ENCODE assay signal across 1 cellular context in the genomic region with DNA sequence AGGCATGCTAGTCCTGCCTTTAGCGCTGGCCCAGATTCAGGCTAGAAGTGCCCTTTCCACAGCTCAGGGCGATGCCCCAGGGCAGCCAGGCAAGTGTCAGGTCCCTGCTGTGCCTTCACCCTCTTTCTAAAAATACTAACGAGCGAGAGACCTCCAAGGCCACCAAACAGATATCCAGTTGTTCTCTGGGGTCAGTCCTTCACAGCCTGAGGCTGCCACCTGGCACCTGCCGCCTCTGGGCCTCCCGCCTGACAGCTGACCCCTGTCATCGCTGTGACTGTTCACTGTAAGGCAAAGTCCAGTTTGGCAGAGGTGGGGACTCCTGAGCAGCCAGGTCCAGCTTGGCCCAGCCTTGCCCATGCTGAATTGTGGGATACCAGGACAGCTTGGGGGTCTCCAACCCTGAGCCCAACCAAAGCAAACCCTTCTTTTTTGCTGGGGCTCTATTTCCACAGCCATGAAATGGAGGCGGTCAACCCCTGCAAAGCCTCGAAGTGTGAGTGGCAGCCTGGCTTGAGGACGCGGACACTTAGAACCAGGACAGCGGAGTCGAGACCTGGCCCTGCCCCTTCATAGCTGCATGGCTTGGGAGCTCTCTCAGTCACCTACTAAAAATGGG.
TF ChIP-seq lines count a peak whose summit lies in the region.

No MANE protein-coding gene starts in this region.

TF ChIP-seq in HepG2, 621 proteins besides CTCF, POLR2A, EP300 and RAD21 (continued from another document and continues in another):
- TF ChIP-seq RNF219 (CRISPR knock-in tag; IDR thresholded peaks at IDR 0.05) (no peak), ZNF609 (CRISPR knock-in tag; IDR thresholded peaks at IDR 0.05; ENCODE audit: borderline replicate concordance) (peak; percentile 89), ZNF878 (CRISPR knock-in tag; IDR thresholded peaks at IDR 0.05) (peak; percentile 70; the same call in 1 of the 2 replicates), ZNF749 (CRISPR knock-in tag; IDR thresholded peaks at IDR 0.05; ENCODE audit: borderline replicate concordance) (no peak), KLF11 (CRISPR knock-in tag; IDR thresholded peaks at IDR 0.05) (0 out of 2 replicates have a peak, but pooled peaks have one; percentile 59), PBX2 (CRISPR knock-in tag; IDR thresholded peaks at IDR 0.05) (no peak), PHF8 (CRISPR knock-in tag; IDR thresholded peaks at IDR 0.05) (peak; percentile 25; the same call in 1 of the 2 replicates), ETV5 (CRISPR knock-in tag; IDR thresholded peaks at IDR 0.05; ENCODE audit: borderline replicate concordance) (peak; percentile 58; the same call in 1 of the 2 replicates), KLF12 (CRISPR knock-in tag; IDR thresholded peaks at IDR 0.05; ENCODE audit: borderline replicate concordance) (no peak), PTBP1 (IDR thresholded peaks at IDR 0.05; ENCODE audit: low read depth, low read length, poor library complexity, severe bottlenecking) (no peak), FOXM1 (CRISPR knock-in tag; IDR thresholded peaks at IDR 0.05) (no peak), SKIL (CRISPR knock-in tag; IDR thresholded peaks at IDR 0.05; ENCODE audit: borderline replicate concordance) (peak; percentile 67; the same call in 1 of the 2 replicates), ZMAT5 (CRISPR knock-in tag; IDR thresholded peaks at IDR 0.05; ENCODE audit: borderline replicate concordance, low read depth) (no peak), MTA3 (CRISPR knock-in tag; IDR thresholded peaks at IDR 0.05) (no peak), ZNF432 (CRISPR knock-in tag; IDR thresholded peaks at IDR 0.05; ENCODE audit: borderline replicate concordance) (no peak), HOXA3 (CRISPR knock-in tag; IDR thresholded peaks at IDR 0.05) (peak; percentile 93), ZNF253 (CRISPR knock-in tag; IDR thresholded peaks at IDR 0.05; ENCODE audit: borderline replicate concordance) (no peak), ZKSCAN8 (CRISPR knock-in tag; IDR thresholded peaks at IDR 0.05; ENCODE audit: borderline replicate concordance) (peak; percentile 97), MXD4 (CRISPR knock-in tag; IDR thresholded peaks at IDR 0.05) (peak; percentile 61; the same call in 1 of the 2 replicates), DBP (CRISPR knock-in tag; IDR thresholded peaks at IDR 0.05; ENCODE audit: not compliant biosample characterization) (no peak), YY1 (IDR thresholded peaks at IDR 0.05; ENCODE audit: insufficient read depth, insufficient replicate concordance, low read depth, low read length) (no peak), PCBP2 (optimal IDR thresholded peaks at IDR 0.05; ENCODE audit: low read depth, low read length, poor library complexity, severe bottlenecking) (no peak), ZNF782 (CRISPR knock-in tag; IDR thresholded peaks at IDR 0.05; ENCODE audit: borderline replicate concordance) (no peak), TOPORS (CRISPR knock-in tag; IDR thresholded peaks at IDR 0.05) (0 out of 2 replicates have a peak, but pooled peaks have one; percentile 52), ATM (IDR thresholded peaks at IDR 0.05; ENCODE audit: borderline replicate concordance) (no peak), ZNF563 (CRISPR knock-in tag; IDR thresholded peaks at IDR 0.05) (peak; percentile 79; the same call in 1 of the 2 replicates), ZEB1 (IDR thresholded peaks at IDR 0.05; ENCODE audit: insufficient replicate concordance, low read depth) (peak; percentile 92), ZNF775 (CRISPR knock-in tag; IDR thresholded peaks at IDR 0.05; ENCODE audit: borderline replicate concordance) (no peak), HNRNPL (IDR thresholded peaks at IDR 0.05; ENCODE audit: low read depth, low read length) (peak; percentile 98), ZNF740 (CRISPR knock-in tag; IDR thresholded peaks at IDR 0.05) (no peak), ELF3 (CRISPR knock-in tag; IDR thresholded peaks at IDR 0.05) (peak; percentile 64), EZH2 (conservative IDR thresholded peaks at IDR 0.05; ENCODE audit: low read depth, low read length) (no peak), KDM3A (CRISPR knock-in tag; IDR thresholded peaks at IDR 0.05; ENCODE audit: low read depth) (peak; percentile 71; the same call in 1 of the 2 replicates), ZFP90 (CRISPR knock-in tag; IDR thresholded peaks at IDR 0.05; ENCODE audit: borderline replicate concordance) (no peak), ATF1 (CRISPR knock-in tag; IDR thresholded peaks at IDR 0.05) (no peak), ZNF337 (CRISPR knock-in tag; IDR thresholded peaks at IDR 0.05; ENCODE audit: borderline replicate concordance, low read depth) (no peak), ATAD3A (CRISPR knock-in tag; IDR thresholded peaks at IDR 0.05) (no peak), ZNF512 (CRISPR knock-in tag; IDR thresholded peaks at IDR 0.05) (peak; percentile 60; the same call in 1 of the 2 replicates), ZNF501 (CRISPR knock-in tag; IDR thresholded peaks at IDR 0.05) (peak; percentile 83), KLF9 (CRISPR knock-in tag; IDR thresholded peaks at IDR 0.05; ENCODE audit: low read depth) (no peak)
- TF ChIP-seq, protein P1, sequence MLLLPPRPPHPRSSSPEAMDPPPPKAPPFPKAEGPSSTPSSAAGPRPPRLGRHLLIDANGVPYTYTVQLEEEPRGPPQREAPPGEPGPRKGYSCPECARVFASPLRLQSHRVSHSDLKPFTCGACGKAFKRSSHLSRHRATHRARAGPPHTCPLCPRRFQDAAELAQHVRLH (CRISPR knock-in tag; IDR thresholded peaks at IDR 0.05; ENCODE audit: borderline replicate concordance, low read depth) = 0 out of 2 replicates have a peak, but pooled peaks have one; percentile 50
- TF ChIP-seq, protein P2, sequence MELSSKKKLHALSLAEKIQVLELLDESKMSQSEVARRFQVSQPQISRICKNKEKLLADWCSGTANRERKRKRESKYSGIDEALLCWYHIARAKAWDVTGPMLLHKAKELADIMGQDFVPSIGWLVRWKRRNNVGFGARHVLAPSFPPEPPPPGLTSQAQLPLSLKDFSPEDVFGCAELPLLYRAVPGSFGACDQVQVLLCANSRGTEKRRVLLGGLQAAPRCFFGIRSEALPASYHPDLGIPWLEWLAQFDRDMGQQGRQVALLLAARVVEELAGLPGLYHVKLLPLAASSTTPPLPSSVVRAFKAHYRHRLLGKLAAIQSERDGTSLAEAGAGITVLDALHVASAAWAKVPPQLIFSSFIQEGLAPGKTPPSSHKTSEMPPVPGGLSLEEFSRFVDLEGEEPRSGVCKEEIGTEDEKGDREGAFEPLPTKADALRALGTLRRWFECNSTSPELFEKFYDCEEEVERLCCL (CRISPR knock-in tag; IDR thresholded peaks at IDR 0.05; ENCODE audit: borderline replicate concordance) = no peak
- TF ChIP-seq, protein P3, sequence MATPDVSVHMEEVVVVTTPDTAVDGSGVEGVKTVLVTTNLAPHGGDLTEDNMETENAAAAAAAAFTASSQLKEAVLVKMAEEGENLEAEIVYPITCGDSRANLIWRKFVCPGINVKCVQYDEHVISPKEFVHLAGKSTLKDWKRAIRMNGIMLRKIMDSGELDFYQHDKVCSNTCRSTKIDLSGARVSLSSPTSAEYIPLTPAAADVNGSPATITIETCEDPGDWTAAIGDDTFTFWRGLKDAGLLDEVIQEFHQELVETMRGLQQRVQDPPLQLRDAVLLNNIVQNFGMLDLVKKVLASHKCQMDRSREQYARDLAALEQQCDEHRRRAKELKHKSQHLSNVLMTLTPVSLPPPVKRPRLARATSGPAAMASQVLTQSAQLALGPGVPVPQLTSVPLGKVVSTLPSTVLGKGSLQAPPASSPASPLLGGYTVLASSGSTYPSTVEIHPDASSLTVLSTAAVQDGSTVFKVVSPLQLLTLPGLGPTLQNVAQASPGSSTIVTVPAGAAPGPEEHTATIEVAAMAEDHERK (CRISPR knock-in tag; IDR thresholded peaks at IDR 0.05; ENCODE audit: low read depth) = no peak
